Comparison of ENCODE assay signal across 11 cellular contexts in genomic region chr19:49472936-49473335, GRCh38. TPM values are rescaled to one million over a fixed set of nuclear protein-coding genes. Genes with fewer than 3 reads are reported as not detected.
DNase-seq lines count a peak whose midpoint lies in the region; ATAC-seq and TF ChIP-seq lines count a peak whose summit lies in the region.
"Had no signal": no experiment of that assay in that cellular context is flagged by ENCODE, and none has a peak within 500 bp of the region (broad histone marks: within the 10 kb centered on the region; RNA-seq: fewer than 3 reads in every experiment).

No MANE protein-coding gene starts in this region.

- H3K27ac ChIP-seq in heart left ventricle = peak overlapping the region in 7 of 12 donors; percentile 83 to 93 (median 90)
- H3K27ac ChIP-seq in right atrium auricular region = no peak overlapping the region
- peak overlapping the region in 3 of 4 donors; percentile 29 to 91 (median 81) for H3K27ac ChIP-seq in Peyer's patch
- peak overlapping the region in 3 of 4 donors; percentile 91 to 95 (median 92) for H3K27ac ChIP-seq in esophagus squamous epithelium
- H3K27ac ChIP-seq in upper lobe of left lung = peak overlapping the region in 3 of 4 donors; percentile 87 to 92 (median 90)
- H3K27ac ChIP-seq in thyroid gland = no peak overlapping the region

- ATAC-seq in heart left ventricle (no peak), upper lobe of left lung (ENCODE audit: low FRiP score in 2 of 2) (no peak), HG03354 (IDR thresholded peaks at IDR 0.05; ENCODE audit: poor library complexity, severe bottlenecking, unreplicated experiment) (no peak)

- H3K27me3 ChIP-seq in heart left ventricle (peaks cover 0 to 6% (median 0%) of the 10 kb centered on the region in 9 donors), right atrium auricular region (no peaks in the 10 kb centered on the region), Peyer's patch (no peaks in the 10 kb centered on the region), esophagus squamous epithelium (no peaks in the 10 kb centered on the region), upper lobe of left lung (no peaks in the 10 kb centered on the region), thyroid gland (no peaks in the 10 kb centered on the region)
- H3K27me3 ChIP-seq: dorsolateral prefrontal cortex had no signal

- H3K4me1 ChIP-seq in heart left ventricle (peaks cover 0 to 60% (median 19%) of the 10 kb centered on the region in 12 donors), right atrium auricular region (peaks cover 0 to 49% of the 10 kb centered on the region in 2 donors), Peyer's patch (peaks cover 0 to 36% (median 30%) of the 10 kb centered on the region in 4 donors), esophagus squamous epithelium (peaks cover 15 to 75% (median 43%) of the 10 kb centered on the region in 3 donors), upper lobe of left lung (peaks cover 9 to 38% (median 22%) of the 10 kb centered on the region in 4 donors), thyroid gland (peaks cover 4 to 8% of the 10 kb centered on the region in 2 donors)

- 64 to 77% (median 70%) methylated on average over 9 of the region's 9 CpGs for WGBS in heart left ventricle, 4 donors
- 55 to 56% methylated on average over 8 to 9 of the region's 9 CpGs for whole genome bisulfite sequencing in esophagus squamous epithelium, 2 donors
- WGBS in upper lobe of left lung, 2 donors = 58 to 60% methylated on average over 9 of the region's 9 CpGs
- 85 to 87% methylated on average over 9 of the region's 9 CpGs for WGBS in thyroid gland, 2 donors

- TF ChIP-seq POLR2A in heart left ventricle (IDR thresholded peaks at IDR 0.05) = no peak
- TF ChIP-seq POLR2A in Peyer's patch (IDR thresholded peaks at IDR 0.05) = no peak
- TF ChIP-seq POLR2A in esophagus squamous epithelium (IDR thresholded peaks at IDR 0.05) = no peak
- TF ChIP-seq POLR2A in upper lobe of left lung (IDR thresholded peaks at IDR 0.05) = no peak
- no peak for TF ChIP-seq POLR2A in thyroid gland (IDR thresholded peaks at IDR 0.05)

- H3K9me3 ChIP-seq in heart left ventricle (no peaks in the 10 kb centered on the region), right atrium auricular region (no peaks in the 10 kb centered on the region), Peyer's patch (no peaks in the 10 kb centered on the region), esophagus squamous epithelium (no peaks in the 10 kb centered on the region), upper lobe of left lung (no peaks in the 10 kb centered on the region), thyroid gland (no peaks in the 10 kb centered on the region)
- H3K9me3 ChIP-seq: neutrophil had no signal

- TF ChIP-seq CTCF in heart left ventricle (IDR thresholded peaks at IDR 0.05) (no peak), right atrium auricular region (IDR thresholded peaks at IDR 0.05) (no peak), Peyer's patch (IDR thresholded peaks at IDR 0.05) (no peak), esophagus squamous epithelium (IDR thresholded peaks at IDR 0.05) (no peak), upper lobe of left lung (IDR thresholded peaks at IDR 0.05) (no peak), thyroid gland (IDR thresholded peaks at IDR 0.05) (no peak)

- peaks cover 0 to 8% (median 0%) of the 10 kb centered on the region in 9 donors for H3K36me3 ChIP-seq in heart left ventricle
- H3K36me3 ChIP-seq in right atrium auricular region = no peaks in the 10 kb centered on the region
- peaks cover 0 to 6% (median 0%) of the 10 kb centered on the region in 3 donors for H3K36me3 ChIP-seq in Peyer's patch
- H3K36me3 ChIP-seq in esophagus squamous epithelium = no peaks in the 10 kb centered on the region
- H3K36me3 ChIP-seq in upper lobe of left lung = peaks cover 0 to 7% (median 0%) of the 10 kb centered on the region in 4 donors
- H3K36me3 ChIP-seq in thyroid gland = no peaks in the 10 kb centered on the region

- H3K4me3 ChIP-seq in heart left ventricle = no peak overlapping the region
- H3K4me3 ChIP-seq in right atrium auricular region = no peak overlapping the region
- no peak overlapping the region for H3K4me3 ChIP-seq in Peyer's patch
- H3K4me3 ChIP-seq in esophagus squamous epithelium = no peak overlapping the region
- H3K4me3 ChIP-seq in upper lobe of left lung = no peak overlapping the region
- H3K4me3 ChIP-seq in thyroid gland (replicated peaks in 1 of 3) = no peak overlapping the region

- peak in 1 of 5 donors; percentile 23 for DNase-seq in heart left ventricle
- DNase-seq in right atrium auricular region (ENCODE audit: low spot score) = no peak
- DNase-seq in Peyer's patch = peak in 1 of 3 donors; percentile 37
- no peak for DNase-seq in esophagus squamous epithelium (lab: John Stamatoyannopoulos, UW)
- DNase-seq in upper lobe of left lung = no peak
- DNase-seq in thyroid gland = no peak
- no peak for DNase-seq in LoVo (ENCODE audit: low spot score)
- DNase-seq: dorsolateral prefrontal cortex, NCI-H446 treated with DMSO at 0.1 percent for 48 hours had no signal

- TF ChIP-seq EP300 in upper lobe of left lung (IDR thresholded peaks at IDR 0.05) = no peak

- intact Hi-C loops in heart left ventricle (cut with DNase I) (no loop called here), esophagus squamous epithelium (cut with DNase I) (no loop called here), thyroid gland (cut with DNase I) (no loop called here)

RNA-seq across cellular contexts. Expression of gene FLT3LG, which starts 1.1 kb away (rescaled TPM):
- 10 to 100 TPM in 1 of 9 donors, 1 to 10 TPM in 8; 1.7 to 13.4 (median 2.4) TPM for total RNA-seq in heart left ventricle
- polyA plus RNA-seq in heart left ventricle = 1 to 10 TPM; 2.9 to 5.5 TPM
- total RNA-seq in right atrium auricular region = 1 to 10 TPM; 1.1 to 2.6 TPM
- total RNA-seq in Peyer's patch = 10 to 100 TPM in 1 of 4 donors, 1 to 10 TPM in 3; 2.8 to 22.3 (median 5.0) TPM
- 1 to 10 TPM in 3 of 4 donors, under 1 TPM in 1; 0.75 to 4.2 (median 2.7) TPM for total RNA-seq in esophagus squamous epithelium
- 10 to 100 TPM in 3 of 6 donors, 1 to 10 TPM in 3; 4.3 to 19.9 (median 9.9) TPM for total RNA-seq in upper lobe of left lung
- total RNA-seq in thyroid gland = 1 to 10 TPM; 2.8 to 7.3 (median 6.3) TPM

RNA-seq across cellular contexts. Expression of gene RPL13A, which starts 14.5 kb away (rescaled TPM):
- total RNA-seq in heart left ventricle (1,000 to 10,000 TPM in 8 of 9 donors, 100 to 1,000 TPM in 1; 876 to 1,739 (median 1,261) TPM), right atrium auricular region (1,000 to 10,000 TPM in 1 of 2 donors, 100 to 1,000 TPM in 1; 765 to 1,868 TPM), Peyer's patch (1,000 to 10,000 TPM; 1,523 to 3,539 (median 1,798) TPM), esophagus squamous epithelium (1,000 to 10,000 TPM; 1,642 to 4,119 (median 2,165) TPM), upper lobe of left lung (1,000 to 10,000 TPM in 4 of 6 donors, 100 to 1,000 TPM in 2; 974 to 2,595 (median 1,696) TPM), thyroid gland (1,000 to 10,000 TPM; 1,542 to 2,853 (median 2,123) TPM)
- 1,000 to 10,000 TPM; 1,194 to 2,850 TPM for polyA plus RNA-seq in heart left ventricle

RNA-seq across cellular contexts. Expression of gene ALDH16A1, which starts 19.9 kb away (rescaled TPM):
- 10 to 100 TPM in 2 of 9 donors, 1 to 10 TPM in 7; 3.4 to 18.6 (median 8.5) TPM for total RNA-seq in heart left ventricle
- 10 to 100 TPM in 1 of 2 donors, 1 to 10 TPM in 1; 7.3 to 11.7 TPM for polyA plus RNA-seq in heart left ventricle
- total RNA-seq in right atrium auricular region = 10 to 100 TPM in 1 of 2 donors, 1 to 10 TPM in 1; 9.5 to 18.5 TPM
- 10 to 100 TPM; 33.8 to 53.6 (median 49.1) TPM for total RNA-seq in Peyer's patch
- 10 to 100 TPM; 35.9 to 56.5 (median 39.0) TPM for total RNA-seq in esophagus squamous epithelium
- 100 to 1,000 TPM in 1 of 6 donors, 10 to 100 TPM in 5; 26.3 to 111 (median 48.2) TPM for total RNA-seq in upper lobe of left lung
- total RNA-seq in thyroid gland = 10 to 100 TPM; 32.5 to 39.5 (median 34.2) TPM

RNA-seq across cellular contexts. Expression of gene PIH1D1, which starts 21.3 kb away (rescaled TPM):
- total RNA-seq in heart left ventricle = 10 to 100 TPM; 16.3 to 49.9 (median 31.1) TPM
- polyA plus RNA-seq in heart left ventricle = 10 to 100 TPM; 22.6 to 57.6 TPM
- total RNA-seq in right atrium auricular region = 10 to 100 TPM; 55.8 to 61.5 TPM
- total RNA-seq in Peyer's patch = 100 to 1,000 TPM in 3 of 4 donors, 10 to 100 TPM in 1; 96.2 to 229 (median 115) TPM
- total RNA-seq in esophagus squamous epithelium = 10 to 100 TPM; 54.4 to 91.2 (median 67.2) TPM
- total RNA-seq in upper lobe of left lung = 100 to 1,000 TPM in 1 of 6 donors, 10 to 100 TPM in 5; 59.5 to 120 (median 72.8) TPM
- 100 to 1,000 TPM in 2 of 4 donors, 10 to 100 TPM in 2; 69.7 to 125 (median 99.8) TPM for total RNA-seq in thyroid gland

RNA-seq across cellular contexts. Expression of gene RPS11, which starts 23.3 kb away (rescaled TPM):
- 1,000 to 10,000 TPM in 5 of 9 donors, 100 to 1,000 TPM in 4; 778 to 1,895 (median 1,011) TPM for total RNA-seq in heart left ventricle
- polyA plus RNA-seq in heart left ventricle = 1,000 to 10,000 TPM; 2,258 to 2,723 TPM
- 1,000 to 10,000 TPM; 1,048 to 2,648 TPM for total RNA-seq in right atrium auricular region
- total RNA-seq in Peyer's patch = 1,000 to 10,000 TPM; 1,400 to 3,556 (median 1,785) TPM
- 1,000 to 10,000 TPM; 2,317 to 5,784 (median 3,336) TPM for total RNA-seq in esophagus squamous epithelium
- 1,000 to 10,000 TPM; 1,447 to 3,855 (median 1,708) TPM for total RNA-seq in upper lobe of left lung
- total RNA-seq in thyroid gland = 1,000 to 10,000 TPM; 1,543 to 4,390 (median 2,518) TPM

Comparison
In these comparisons a context has a peak if more than half of its experiments do, and no peak if none do; other contexts are left out.
1. H3K27ac ChIP-seq: peak in heart left ventricle (7 of 12), Peyer's patch (3 of 4), esophagus squamous epithelium (3 of 4) and upper lobe of left lung (3 of 4); none in right atrium auricular region (0 of 2) and thyroid gland (0 of 3).